In genomic region chr3:150057227-150057626, GRCh38 we compare ENCODE assay signal across 32 cellular contexts.
"Had no signal": no experiment of that assay in that cellular context is flagged by ENCODE, and none has a peak within 500 bp of the region (broad histone marks: within the 10 kb centered on the region; RNA-seq: fewer than 3 reads in every experiment).

No MANE protein-coding gene starts in this region.

- DNase-seq: activated CD4-positive, alpha-beta T cell treated with anti-CD3 and anti-CD28 coated beads, Interleukin-2, amount 10 ng/mL, durations not matched to agents 24 days and 14 days; activated CD4-positive, alpha-beta T cell treated with anti-CD3 and anti-CD28 coated beads, Interleukin-2, amount 50 U/mL, for 4 hours; activated CD8-positive, alpha-beta T cell treated with anti-CD3 and anti-CD28 coated beads for 36 hours; activated gamma-delta T cell; activated naive CD4-positive, alpha-beta T cell treated with Interleukin-2 at 50 U/mL for 16 hours; activated naive CD8-positive, alpha-beta T cell treated with anti-CD3 and anti-CD28 coated beads, Interleukin-2, amount 10 ng/mL, durations not matched to agents 7 days and 5 days; activated T-cell treated with anti-CD3 and anti-CD28 coated beads, Interleukin-2, amount 50 U/mL, for 24 hours; amygdala; NCI-H1105 treated with DMSO at 0.1 percent for 48 hours; NCI-H1436; NCI-H1694; NCI-H1930; NCI-H2081 treated with DMSO at 0.1 percent for 48 hours; NCI-H345; NCI-H524 treated with DMSO at 0.1 percent for 48 hours; NCI-H748 treated with DMSO at 0.1 percent for 48 hours; NK-92 treated with Interleukin-12 subunit alpha and Interleukin-12 subunit beta, amount 100 ng/mL, for 24 hours; PC-9; SIG-M5; SW 1271; T-helper 1 cell; T-helper 2 cell; T1000 had no signal

- H3K36me3 Mint-ChIP-seq: activated naive CD4-positive, alpha-beta T cell treated with anti-CD3 and anti-CD28 coated beads, Interleukin-2, amount 50 U/mL, for 24 hours; activated naive CD8-positive, alpha-beta T cell treated with anti-CD3 and anti-CD28 coated beads, Interleukin-2, amount 10 ng/mL, durations not matched to agents 7 days and 5 days had no signal

- H3K4me3 ChIP-seq: ascending aorta, cardiac muscle cell, PC-9 had no signal

- H3K9ac ChIP-seq: KMS-11 had no signal

- H3K4me3 Mint-ChIP-seq: activated CD4-positive, alpha-beta T cell treated with anti-CD3 and anti-CD28 coated beads, Interleukin-2, amount 10 ng/mL, durations not matched to agents 24 days and 14 days; activated CD8-positive, alpha-beta T cell treated with anti-CD3 and anti-CD28 coated beads for 36 hours; activated naive CD4-positive, alpha-beta T cell treated with anti-CD3 and anti-CD28 coated beads, Interleukin-2, amount 50 U/mL, for 24 hours; activated naive CD8-positive, alpha-beta T cell treated with anti-CD3 and anti-CD28 coated beads, Interleukin-2, amount 10 ng/mL, durations not matched to agents 7 days and 5 days; activated T-cell treated with anti-CD3 and anti-CD28 coated beads, Interleukin-2, amount 50 U/mL, for 24 hours; central memory CD8-positive, alpha-beta T cell had no signal

- H3K4me2 ChIP-seq: KMS-11, PC-9 had no signal

- H3K36me3 ChIP-seq: ascending aorta, cardiac muscle cell had no signal

- H3K9me3 Mint-ChIP-seq: activated CD4-positive, alpha-beta T cell treated with anti-CD3 and anti-CD28 coated beads, Interleukin-2, amount 10 ng/mL, durations not matched to agents 24 days and 14 days; activated CD8-positive, alpha-beta T cell treated with anti-CD3 and anti-CD28 coated beads for 36 hours; activated naive CD4-positive, alpha-beta T cell treated with anti-CD3 and anti-CD28 coated beads, Interleukin-2, amount 50 U/mL, for 24 hours; activated naive CD8-positive, alpha-beta T cell treated with anti-CD3 and anti-CD28 coated beads, Interleukin-2, amount 10 ng/mL, durations not matched to agents 7 days and 5 days; activated T-cell treated with anti-CD3 and anti-CD28 coated beads, Interleukin-2, amount 50 U/mL, for 24 hours; activated T-helper 2 cell treated with anti-CD3 and anti-CD28 coated beads, Interferon-gamma antibody, Interleukin-2, Interleukin-4, amounts not matched to agents 10 μg/mL and 5 μg/mL and 100 μg/mL, durations not matched to agents 14 hours and 24 hours and 36 hours; central memory CD8-positive, alpha-beta T cell had no signal

- H3K9me3 ChIP-seq: ascending aorta had no signal

- ATAC-seq: activated CD8-positive, alpha-beta T cell treated with anti-CD3 and anti-CD28 coated beads for 36 hours; Right ventricle myocardium inferior; SK-N-SH treated with all-trans-retinoic acid at 6 μM for 48 hours had no signal

- H3K27me3 ChIP-seq: ascending aorta, cardiac muscle cell had no signal

- H3K27ac ChIP-seq: ascending aorta, cardiac muscle cell, KMS-11, PC-9, RWPE1 had no signal

- H3K4me1 Mint-ChIP-seq: activated CD4-positive, alpha-beta T cell treated with anti-CD3 and anti-CD28 coated beads, Interleukin-2, amount 10 ng/mL, durations not matched to agents 24 days and 14 days; activated naive CD4-positive, alpha-beta T cell treated with anti-CD3 and anti-CD28 coated beads, Interleukin-2, amount 50 U/mL, for 24 hours; activated naive CD8-positive, alpha-beta T cell treated with anti-CD3 and anti-CD28 coated beads, Interleukin-2, amount 10 ng/mL, durations not matched to agents 7 days and 5 days; central memory CD8-positive, alpha-beta T cell had no signal

- H3K27ac Mint-ChIP-seq: activated CD4-positive, alpha-beta T cell treated with anti-CD3 and anti-CD28 coated beads, Interleukin-2, amount 10 ng/mL, durations not matched to agents 24 days and 14 days; activated CD8-positive, alpha-beta T cell treated with anti-CD3 and anti-CD28 coated beads for 36 hours; activated naive CD4-positive, alpha-beta T cell treated with anti-CD3 and anti-CD28 coated beads, Interleukin-2, amount 50 U/mL, for 24 hours; activated naive CD8-positive, alpha-beta T cell treated with anti-CD3 and anti-CD28 coated beads, Interleukin-2, amount 10 ng/mL, durations not matched to agents 7 days and 5 days; activated T-cell treated with anti-CD3 and anti-CD28 coated beads, Interleukin-2, amount 50 U/mL, for 24 hours; activated T-helper 2 cell treated with anti-CD3 and anti-CD28 coated beads, Interferon-gamma antibody, Interleukin-2, Interleukin-4, amounts not matched to agents 10 μg/mL and 5 μg/mL and 100 μg/mL, durations not matched to agents 14 hours and 24 hours and 36 hours had no signal

- H2AFZ ChIP-seq: PC-9 had no signal
